Comparison of ENCODE assay signal across 34 cellular contexts in the genomic region with DNA sequence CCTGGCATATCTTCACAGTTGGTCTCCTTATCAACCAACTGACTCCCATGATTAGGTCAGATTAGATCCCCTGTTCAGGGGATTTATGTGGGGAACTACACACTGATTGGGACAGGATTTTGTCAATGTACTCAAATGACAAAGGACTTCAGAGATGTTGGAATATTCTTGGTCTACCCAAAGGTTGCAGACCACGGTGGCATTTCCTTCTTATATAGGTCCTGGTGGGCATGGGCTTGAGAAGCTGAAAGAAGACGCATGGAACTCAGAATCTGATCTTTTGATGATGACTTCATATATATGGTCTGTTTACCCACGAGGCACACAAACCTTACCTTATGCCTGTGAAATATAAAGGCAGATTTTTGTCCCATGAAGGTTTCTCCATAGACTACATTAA. TPM values are rescaled to one million over a fixed set of nuclear protein-coding genes. Genes with fewer than 3 reads are reported as not detected.
"Had no signal": no experiment of that assay in that cellular context is flagged by ENCODE, and none has a peak within 500 bp of the region (broad histone marks: within the 10 kb centered on the region; RNA-seq: fewer than 3 reads in every experiment).

No MANE protein-coding gene starts in this region.

- H3K9me3 ChIP-seq: adrenal gland, ascending aorta, body of pancreas, breast epithelium had no signal

- H3K27ac ChIP-seq: adrenal gland, ascending aorta, body of pancreas, brain microvascular endothelial cell, breast epithelium, cardiac muscle cell had no signal

- ATAC-seq: activated naive CD4-positive, alpha-beta T cell treated with anti-CD3 and anti-CD28 coated beads, Interleukin-2, amount 50 U/mL, for 72 hours; activated naive CD8-positive, alpha-beta T cell treated with anti-CD3 and anti-CD28 coated beads, Interleukin-2, amount 50 U/mL, for 24 hours; activated T-cell treated with anti-CD3 and anti-CD28 coated beads, Interleukin-2, amount 50 U/mL, for 4 hours; activated T-cell treated with anti-CD3 and anti-CD28 coated beads, Interleukin-2, amount 50 U/mL, for 72 hours; activated T-helper 17 cell treated with anti-CD3 and anti-CD28 coated beads, Interleukin-2, amount 50 U/mL, for 72 hours; body of pancreas had no signal

- H3K27me3 ChIP-seq: adrenal gland, ascending aorta, body of pancreas, brain microvascular endothelial cell, breast epithelium, cardiac muscle cell had no signal

- H3K36me3 ChIP-seq: adrenal gland, ascending aorta, brain microvascular endothelial cell, breast epithelium, cardiac muscle cell had no signal

- FAIRE-seq: astrocyte, bronchial epithelial cell had no signal

- H3K4me3 ChIP-seq: adrenal gland, ascending aorta, body of pancreas, breast epithelium, cardiac muscle cell had no signal

- DNase-seq: activated effector memory CD4-positive, alpha-beta T cell treated with anti-CD3 and anti-CD28 coated beads, Interleukin-2, amount 50 U/mL, for 16 hours; activated effector memory CD4-positive, alpha-beta T cell treated with Interleukin-2 at 50 U/mL for 16 hours; activated gamma-delta T cell; activated gamma-delta T cell treated with Interleukin-2 at 50 U/mL for 16 hours; activated naive CD4-positive, alpha-beta T cell; activated naive CD4-positive, alpha-beta T cell treated with anti-CD3 and anti-CD28 coated beads for 36 hours; activated naive CD4-positive, alpha-beta T cell treated with anti-CD3 and anti-CD28 coated beads, Interleukin-2, amount 10 ng/mL, durations not matched to agents 7 days and 5 days; activated naive CD4-positive, alpha-beta T cell treated with anti-CD3 and anti-CD28 coated beads, Interleukin-2, amount 50 U/mL, for 16 hours; activated naive CD4-positive, alpha-beta T cell treated with Interleukin-2 at 50 U/mL for 16 hours; activated naive CD8-positive, alpha-beta T cell treated with anti-CD3 and anti-CD28 coated beads for 36 hours; activated naive CD8-positive, alpha-beta T cell treated with anti-CD3 and anti-CD28 coated beads, Interleukin-2, amount 10 ng/mL, durations not matched to agents 7 days and 5 days; activated naive CD8-positive, alpha-beta T cell treated with anti-CD3 and anti-CD28 coated beads, Interleukin-2, amount 50 U/mL, for 24 hours; activated T-cell treated with anti-CD3 and anti-CD28 coated beads, Interleukin-2, amount 50 U/mL, for 1 hour; activated T-cell treated with anti-CD3 and anti-CD28 coated beads, Interleukin-2, amount 50 U/mL, for 24 hours; activated T-cell treated with anti-CD3 and anti-CD28 coated beads, Interleukin-2, amount 50 U/mL, for 4 hours; activated T-cell treated with anti-CD3 and anti-CD28 coated beads, Interleukin-2, amount 50 U/mL, for 48 hours; activated T-cell treated with anti-CD3 and anti-CD28 coated beads, Interleukin-2, amount 50 U/mL, for 72 hours; adrenal gland; amniotic stem cell; amygdala; anterior cingulate cortex; aorta; body of pancreas; brain microvascular endothelial cell; caudate nucleus; central memory CD4-positive, alpha-beta T cell; cerebellar nuclear complex had no signal

RNA-seq across cellular contexts. Expression of a gene that starts 33.4 kb away (rescaled TPM):
- total RNA-seq: astrocyte had no signal
